9 cellular contexts compared by ENCODE assay signal in genomic region chr4:5708171-5708828, GRCh38. TPM values are rescaled to one million over a fixed set of nuclear protein-coding genes. Genes with fewer than 3 reads are reported as not detected.
DNase-seq lines count a peak whose midpoint lies in the region; FAIRE-seq and TF ChIP-seq lines count a peak whose summit lies in the region.
"Had no signal": no experiment of that assay in that cellular context is flagged by ENCODE, and none has a peak within 500 bp of the region (broad histone marks: within the 10 kb centered on the region; RNA-seq: fewer than 3 reads in every experiment).

EVC2 (minus strand) TSS chr4:5708559; CDS start chr4:5708513, 46 bp downstream.

- FAIRE-seq in RCC 7860 (lab: Jason Lieb, UNC) = no peak
- FAIRE-seq in urothelium cell line (lab: Jason Lieb, UNC) = no peak

- peaks cover 5% of the 10 kb centered on the region for H3K9me3 Mint-ChIP-seq in activated CD4-positive, alpha-beta T cell treated with anti-CD3 and anti-CD28 coated beads, Interleukin-2, amount 10 ng/mL, durations not matched to agents 24 days and 14 days
- H3K9me3 Mint-ChIP-seq in nephron = peaks cover 9% of the 10 kb centered on the region

- peak; percentile 26 for DNase-seq in activated CD4-positive, alpha-beta T cell treated with anti-CD3 and anti-CD28 coated beads for 48 hours
- DNase-seq in activated CD4-positive, alpha-beta T cell treated with anti-CD3 and anti-CD28 coated beads, Interleukin-2, amount 10 ng/mL, durations not matched to agents 24 days and 14 days = no peak
- peak; percentile 29 to 41 for DNase-seq in activated T-cell treated with anti-CD3 and anti-CD28 coated beads, Interleukin-2, amount 50 U/mL, for 48 hours
- DNase-seq in germinal center (ENCODE audit: low spot score) = peak; percentile 42
- no peak for DNase-seq in RCC 7860 (ENCODE audit: low spot score)
- no peak for DNase-seq in urothelium cell line (ENCODE audit: low spot score)
- no peak for DNase-seq in activated CD4-positive, CD25-positive, alpha-beta regulatory T cell (lab: John Stamatoyannopoulos, UW)
- DNase-seq: DND-41 had no signal

- peaks cover 6% of the 10 kb centered on the region for H3K4me1 Mint-ChIP-seq in activated CD4-positive, alpha-beta T cell treated with anti-CD3 and anti-CD28 coated beads, Interleukin-2, amount 10 ng/mL, durations not matched to agents 24 days and 14 days
- peaks cover 45% of the 10 kb centered on the region for H3K4me1 Mint-ChIP-seq in nephron

- H3K4me3 Mint-ChIP-seq in activated CD4-positive, alpha-beta T cell treated with anti-CD3 and anti-CD28 coated beads, Interleukin-2, amount 10 ng/mL, durations not matched to agents 24 days and 14 days = no peak within 1 kb of the TSS
- peak within 1 kb of the TSS; percentile 83 to 93 (median 91) for H3K4me3 Mint-ChIP-seq in nephron

- H3K27ac Mint-ChIP-seq in activated CD4-positive, alpha-beta T cell treated with anti-CD3 and anti-CD28 coated beads, Interleukin-2, amount 10 ng/mL, durations not matched to agents 24 days and 14 days = no peak within 1 kb of the TSS
- H3K27ac Mint-ChIP-seq in nephron = peak within 1 kb of the TSS; percentile 80 to 91 (median 91)

- no peak for TF ChIP-seq CTCF in nephron (IDR thresholded peaks at IDR 0.05; ENCODE audit: unreplicated experiment in 3 of 3)

- H3K36me3 Mint-ChIP-seq in activated CD4-positive, alpha-beta T cell treated with anti-CD3 and anti-CD28 coated beads, Interleukin-2, amount 10 ng/mL, durations not matched to agents 24 days and 14 days (ENCODE audit: low read depth) = no peaks in the 10 kb centered on the region
- peaks cover 34% of the 10 kb centered on the region for H3K36me3 Mint-ChIP-seq in nephron (ENCODE audit: low read depth)

- intact Hi-C loops in activated CD4-positive, alpha-beta T cell treated with anti-CD3 and anti-CD28 coated beads, Interleukin-2, amount 10 ng/mL, durations not matched to agents 24 days and 14 days (cut with micrococcal nuclease) = no loop called here

- H3K27me3 Mint-ChIP-seq in activated CD4-positive, alpha-beta T cell treated with anti-CD3 and anti-CD28 coated beads, Interleukin-2, amount 10 ng/mL, durations not matched to agents 24 days and 14 days = peaks cover 40% of the 10 kb centered on the region
- no peaks in the 10 kb centered on the region for H3K27me3 Mint-ChIP-seq in nephron (ENCODE audit: low read depth)

RNA-seq across cellular contexts. Expression of gene EVC2, which starts in this region (rescaled TPM):
- total RNA-seq in activated CD4-positive, alpha-beta T cell treated with anti-CD3 and anti-CD28 coated beads, Interleukin-2, amount 10 ng/mL, durations not matched to agents 24 days and 14 days = 0.31 and 0.40 TPM in 2 replicates

Comparison
In these comparisons a context has a peak if more than half of its experiments do, and no peak if none do; other contexts are left out.
1. DNase-seq: peak in activated CD4-positive, alpha-beta T cell treated with anti-CD3 and anti-CD28 coated beads for 48 hours (single experiment), activated T-cell treated with anti-CD3 and anti-CD28 coated beads, Interleukin-2, amount 50 U/mL, for 48 hours (2 of 2) and germinal center (single experiment); none in activated CD4-positive, alpha-beta T cell treated with anti-CD3 and anti-CD28 coated beads, Interleukin-2, amount 10 ng/mL, durations not matched to agents 24 days and 14 days (single experiment), RCC 7860 (single experiment), urothelium cell line (single experiment) and activated CD4-positive, CD25-positive, alpha-beta regulatory T cell (0 of 4).